ENCODE assay signal across 25 cellular contexts in genomic region chr2:98099939-98100743, GRCh38. TPM values are rescaled to one million over a fixed set of nuclear protein-coding genes. Genes with fewer than 3 reads are reported as not detected.
"Had no signal": no experiment of that assay in that cellular context is flagged by ENCODE, and none has a peak within 500 bp of the region (broad histone marks: within the 10 kb centered on the region; RNA-seq: fewer than 3 reads in every experiment).

No MANE protein-coding gene starts in this region.

- H3K9me3 ChIP-seq: body of pancreas, prostate gland had no signal

- H3K4me1 ChIP-seq: foreskin keratinocyte, left lung, prostate gland, upper lobe of right lung had no signal

- H3K27me3 ChIP-seq: body of pancreas, dorsolateral prefrontal cortex, foreskin keratinocyte, left lung, upper lobe of right lung had no signal

- H3K36me3 ChIP-seq: left lung, prostate gland, upper lobe of right lung had no signal

- DNase-seq: activated CD4-positive, alpha-beta T cell treated with anti-CD3 and anti-CD28 coated beads, Interleukin-2, amount 10 ng/mL, durations not matched to agents 24 days and 14 days; activated CD4-positive, CD25-positive, alpha-beta regulatory T cell; activated CD8-positive, alpha-beta T cell treated with anti-CD3 and anti-CD28 coated beads for 36 hours; activated naive CD4-positive, alpha-beta T cell treated with Interleukin-2 at 50 U/mL for 16 hours; activated naive CD8-positive, alpha-beta T cell treated with anti-CD3 and anti-CD28 coated beads, Interleukin-2, amount 10 ng/mL, durations not matched to agents 7 days and 5 days; activated T-cell treated with anti-CD3 and anti-CD28 coated beads, Interleukin-2, amount 50 U/mL, for 24 hours; amygdala; caudate nucleus; dorsolateral prefrontal cortex; foreskin keratinocyte; kidney; left lung; naive B cell; stimulated activated naive B cell treated with anti-CD40 and anti-IgM and Interleukin-4, amounts not matched to agents 10 μg/mL and 1 μg/mL and 100 μg/mL, for 72 hours; T-helper 1 cell; T-helper 9 cell; upper lobe of right lung had no signal

- H3K27ac ChIP-seq: body of pancreas, dorsolateral prefrontal cortex, foreskin keratinocyte, left lung, prostate gland, upper lobe of right lung had no signal

- H3K4me3 ChIP-seq: body of pancreas, dorsolateral prefrontal cortex, left lung, prostate gland, upper lobe of right lung had no signal

- ATAC-seq: activated CD8-positive, alpha-beta T cell treated with anti-CD3 and anti-CD28 coated beads for 36 hours; body of pancreas; foreskin keratinocyte; left lung; sciatic nerve; stimulated activated naive B cell treated with anti-CD40 and anti-IgM and Interleukin-4, amounts not matched to agents 10 μg/mL and 1 μg/mL and 100 μg/mL, for 72 hours; upper lobe of right lung had no signal

RNA-seq across cellular contexts. Expression of gene VWA3B, which starts 13.2 kb away (rescaled TPM):
- total RNA-seq: activated CD4-positive, alpha-beta T cell treated with anti-CD3 and anti-CD28 coated beads, Interleukin-2, amount 10 ng/mL, durations not matched to agents 24 days and 14 days; activated CD8-positive, alpha-beta T cell treated with anti-CD3 and anti-CD28 coated beads for 36 hours; activated naive CD8-positive, alpha-beta T cell treated with anti-CD3 and anti-CD28 coated beads, Interleukin-2, amount 10 ng/mL, durations not matched to agents 7 days and 5 days; activated T-helper 2 cell treated with anti-CD3 and anti-CD28 coated beads, Interferon-gamma antibody, Interleukin-2, Interleukin-4, amounts not matched to agents 10 μg/mL and 5 μg/mL and 100 μg/mL, durations not matched to agents 14 hours and 24 hours and 36 hours; epithelial cell of proximal tubule; neural crest cell; osteoblast had no signal
- polyA plus RNA-seq: fibroblast of lung had no signal
